In the genomic region with DNA sequence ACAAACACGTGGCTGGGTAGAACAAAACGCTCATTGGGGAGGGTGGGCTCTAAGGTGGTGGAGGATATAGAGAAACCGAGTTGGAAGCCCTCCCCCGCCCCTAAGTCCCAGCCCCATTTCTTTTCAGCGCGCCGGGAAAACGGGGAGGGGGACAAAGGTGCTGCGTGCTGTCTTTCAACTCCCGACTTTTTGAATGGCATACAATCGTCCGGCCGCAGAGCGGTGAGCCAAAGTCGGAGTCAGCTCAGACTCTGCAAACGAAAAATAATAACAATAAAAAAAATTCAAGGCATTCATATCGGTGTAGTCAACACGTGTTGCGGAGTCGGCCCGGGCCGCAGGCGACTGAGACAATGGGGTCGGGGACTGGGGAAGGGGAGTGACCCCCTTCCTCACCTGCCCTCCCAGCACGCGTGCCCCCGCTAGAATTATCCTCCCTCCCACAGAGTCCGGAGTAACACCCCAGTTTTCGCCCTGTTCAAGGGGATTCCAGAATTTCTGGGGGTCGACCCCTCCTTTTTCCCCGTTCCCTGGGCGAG, we compare ENCODE assay signal across 10 cellular contexts. TPM values are rescaled to one million over a fixed set of nuclear protein-coding genes. Genes with fewer than 3 reads are reported as not detected.
A peak's percentile ranks its signal among the peaks of the same experiment; 100 is the strongest.
DNase-seq lines count a peak whose midpoint lies in the region; ATAC-seq, FAIRE-seq and TF ChIP-seq lines count a peak whose summit lies in the region.
"Had no signal": no experiment of that assay in that cellular context is flagged by ENCODE, and none has a peak within 500 bp of the region (broad histone marks: within the 10 kb centered on the region; RNA-seq: fewer than 3 reads in every experiment).

No MANE protein-coding gene starts in this region.

- H3K36me3 Mint-ChIP-seq in activated naive CD4-positive, alpha-beta T cell treated with anti-CD3 and anti-CD28 coated beads, Interleukin-2, amount 10 ng/mL, durations not matched to agents 7 days and 5 days, result peaks cover 1% of the 10 kb centered on the region
- H3K36me3 Mint-ChIP-seq in glutamatergic neuron (ENCODE audit: unreplicated experiment), result no peaks in the 10 kb centered on the region

- no peak overlapping the region for H3K27ac ChIP-seq in thymus (ENCODE audit: low read depth)

- 4% methylated on average over 32 of the region's 32 CpGs for WGBS in thymus

- H3K9me3 Mint-ChIP-seq in activated naive CD4-positive, alpha-beta T cell treated with anti-CD3 and anti-CD28 coated beads, Interleukin-2, amount 10 ng/mL, durations not matched to agents 7 days and 5 days, result no peaks in the 10 kb centered on the region
- peaks cover 22% of the 10 kb centered on the region for H3K9me3 Mint-ChIP-seq in glutamatergic neuron (ENCODE audit: unreplicated experiment)

- no peak for FAIRE-seq in H54 (lab: Jason Lieb, UNC)

- peaks cover 6% of the 10 kb centered on the region for H3K4me1 ChIP-seq in thymus (ENCODE audit: control insufficient read depth, insufficient read depth, low read length)

- peaks cover 50% of the 10 kb centered on the region for H3K27me3 ChIP-seq in thymus (ENCODE audit: control insufficient read depth, insufficient read depth)

- no peaks in the 10 kb centered on the region for H3K36me3 ChIP-seq in thymus (ENCODE audit: control insufficient read depth, insufficient read depth)

- TF ChIP-seq CTCF in glutamatergic neuron (IDR thresholded peaks at IDR 0.05; ENCODE audit: partially characterized antibody, unreplicated experiment), result no peak

- DNase-seq in activated naive CD4-positive, alpha-beta T cell treated with anti-CD3 and anti-CD28 coated beads, Interleukin-2, amount 10 ng/mL, durations not matched to agents 7 days and 5 days, result no peak
- no peak for DNase-seq in activated naive CD4-positive, alpha-beta T cell treated with anti-CD3 and anti-CD28 coated beads, Interleukin-2, amount 50 U/mL, for 16 hours
- DNase-seq in SK-MEL-5 (ENCODE audit: low read depth, low spot score) (peak; percentile 26), glutamatergic neuron (peak; percentile 45), H54 (ENCODE audit: insufficient read length, low spot score) (no peak)
- DNase-seq: DMS 273 treated with DMSO at 0.1 percent for 48 hours, NCI-H2081 had no signal

- H3K9me3 ChIP-seq in thymus (ENCODE audit: control insufficient read depth), result no peaks in the 10 kb centered on the region

- peaks cover 32% of the 10 kb centered on the region for H3K4me1 Mint-ChIP-seq in activated naive CD4-positive, alpha-beta T cell treated with anti-CD3 and anti-CD28 coated beads, Interleukin-2, amount 10 ng/mL, durations not matched to agents 7 days and 5 days
- H3K4me1 Mint-ChIP-seq in glutamatergic neuron (ENCODE audit: low read depth, unreplicated experiment), result peaks cover 22% of the 10 kb centered on the region

- H3K27me3 Mint-ChIP-seq in activated naive CD4-positive, alpha-beta T cell treated with anti-CD3 and anti-CD28 coated beads, Interleukin-2, amount 10 ng/mL, durations not matched to agents 7 days and 5 days, result peaks cover 85% of the 10 kb centered on the region
- H3K27me3 Mint-ChIP-seq in glutamatergic neuron (ENCODE audit: unreplicated experiment), result peaks cover 24% of the 10 kb centered on the region

- H3K27ac Mint-ChIP-seq in activated naive CD4-positive, alpha-beta T cell treated with anti-CD3 and anti-CD28 coated beads, Interleukin-2, amount 10 ng/mL, durations not matched to agents 7 days and 5 days, result no peak overlapping the region
- H3K27ac Mint-ChIP-seq in glutamatergic neuron (ENCODE audit: unreplicated experiment), result peak overlapping the region; percentile 90

- ATAC-seq in GM18511 (IDR thresholded peaks at IDR 0.05; ENCODE audit: unreplicated experiment) (no peak), HG03025 (IDR thresholded peaks at IDR 0.05; ENCODE audit: low FRiP score, unreplicated experiment) (no peak)

- in situ Hi-C loops in SK-MEL-5 (cut with HindIII; ENCODE audit: low pct_unique_long_range_greater_than_20kb, low sequenced_read_pairs), result no loop called here

- no peak for TF ChIP-seq POLR2A in H54 (IDR thresholded peaks at IDR 0.05; ENCODE audit: low read depth, low read length)

- H3K4me3 ChIP-seq in thymus (ENCODE audit: low read length), result peak overlapping the region; percentile 15

- peak overlapping the region; percentile 16 for H3K4me3 Mint-ChIP-seq in activated naive CD4-positive, alpha-beta T cell treated with anti-CD3 and anti-CD28 coated beads, Interleukin-2, amount 10 ng/mL, durations not matched to agents 7 days and 5 days
- peak overlapping the region; percentile 88 for H3K4me3 Mint-ChIP-seq in glutamatergic neuron (ENCODE audit: unreplicated experiment)

- CTCF ChIA-PET in activated naive CD4-positive, alpha-beta T cell treated with anti-CD3 and anti-CD28 coated beads, Interleukin-2, amount 10 ng/mL, durations not matched to agents 7 days and 5 days (lab: Charles Lee), result interaction anchor here (1.1 kb wide), 1 partner anchor 271 kb away, joined by 5 read pairs; no protein-coding TSS in a partner anchor

RNA-seq across cellular contexts. Expression of a gene that starts 1.8 kb away (rescaled TPM):
- 8.6 and 9.4 TPM in 2 replicates for total RNA-seq in SK-MEL-5 (2014; rRNA removed; shearing (Covaris generic))
- polyA plus RNA-seq in SK-MEL-5 (2015; cell fraction: cytosol; rRNA removed), result 8.5 and 12.5 TPM in 2 replicates
- polyA plus RNA-seq in SK-MEL-5 (2015; cell fraction: nucleus; rRNA removed), result 20.1 and 28.7 TPM in 2 replicates
- 260 TPM for total RNA-seq in glutamatergic neuron (ENCODE audit: unreplicated experiment)
- 0.07 TPM for polyA plus RNA-seq in thymus

RNA-seq across cellular contexts. Expression of a gene that starts 27.0 kb away (rescaled TPM):
- not detected in 2 replicates for total RNA-seq in SK-MEL-5 (2014; rRNA removed; shearing (Covaris generic))
- not detected in 2 replicates for polyA plus RNA-seq in SK-MEL-5 (2015; cell fraction: cytosol; rRNA removed)
- not detected in 2 replicates for polyA plus RNA-seq in SK-MEL-5 (2015; cell fraction: nucleus; rRNA removed)
- not detected for total RNA-seq in glutamatergic neuron (ENCODE audit: unreplicated experiment)
- polyA plus RNA-seq in thymus, result 1.9 TPM

RNA-seq across cellular contexts. Expression of a gene that starts 50.8 kb away (rescaled TPM):
- 117 and 132 TPM in 2 replicates for total RNA-seq in SK-MEL-5 (2014; rRNA removed; shearing (Covaris generic))
- polyA plus RNA-seq in SK-MEL-5 (2015; cell fraction: cytosol; rRNA removed), result 195 and 228 TPM in 2 replicates
- polyA plus RNA-seq in SK-MEL-5 (2015; cell fraction: nucleus; rRNA removed), result 87.4 and 118 TPM in 2 replicates
- total RNA-seq in glutamatergic neuron (ENCODE audit: unreplicated experiment), result 143 TPM
- 92.2 TPM for polyA plus RNA-seq in thymus

Comparison
In these comparisons a context has a peak if more than half of its experiments do, and no peak if none do; other contexts are left out.
1. DNase-seq: peak in SK-MEL-5 (single experiment) and glutamatergic neuron (single experiment); none in activated naive CD4-positive, alpha-beta T cell treated with anti-CD3 and anti-CD28 coated beads, Interleukin-2, amount 10 ng/mL, durations not matched to agents 7 days and 5 days (single experiment), activated naive CD4-positive, alpha-beta T cell treated with anti-CD3 and anti-CD28 coated beads, Interleukin-2, amount 50 U/mL, for 16 hours (single experiment) and H54 (single experiment).
2. RNA of a gene that starts 1.8 kb away (total RNA-seq): 260 TPM in glutamatergic neuron (single experiment); 8.6 to 9.4 TPM in SK-MEL-5; every median in the first group is over 10 times any median in the second.